ENCODE assay signal across 29 cellular contexts in genomic region chr10:85609509-85609908, GRCh38.
"Had no signal": no experiment of that assay in that cellular context is flagged by ENCODE, and none has a peak within 500 bp of the region (broad histone marks: within the 10 kb centered on the region; RNA-seq: fewer than 3 reads in every experiment).

No MANE protein-coding gene starts in this region.

- H3K9me3 Mint-ChIP-seq: activated naive CD8-positive, alpha-beta T cell treated with anti-CD3 and anti-CD28 coated beads, Interleukin-2, amount 10 ng/mL, durations not matched to agents 7 days and 5 days; activated T-cell treated with anti-CD3 and anti-CD28 coated beads, Interleukin-2, amount 50 U/mL, for 24 hours; nephron; stimulated activated effector memory CD8-positive, alpha-beta T cell treated with anti-CD3 and anti-CD28 coated beads, Interleukin-12 subunit alpha, Interleukin-12 subunit beta, amount 100 ng/mL, for 72 hours; stimulated activated naive CD8-positive, alpha-beta T cell treated with anti-CD3 and anti-CD28 coated beads, Interleukin-15, Interleukin-2, amounts not matched to agents 100 ng/mL and 50 ng/mL, for 24 hours; type B pancreatic cell had no signal

- H3K36me3 ChIP-seq: ascending aorta, brain microvascular endothelial cell, esophagus squamous epithelium, left lung, neutrophil, ovary, sigmoid colon, vagina had no signal

- FAIRE-seq: endometrium, small intestine had no signal

- H3K4me1 ChIP-seq: ascending aorta, esophagus squamous epithelium, left lung, sigmoid colon, vagina had no signal

- DNase-seq: activated CD4-positive, alpha-beta memory T cell treated with anti-CD3 and anti-CD28 coated beads, Interleukin-2, amount 10 ng/mL, durations not matched to agents 7 days and 5 days; activated CD4-positive, alpha-beta T cell treated with anti-CD3 and anti-CD28 coated beads, Interleukin-2, amount 10 ng/mL, durations not matched to agents 7 days and 5 days; activated CD4-positive, CD25-positive, alpha-beta regulatory T cell treated with anti-CD3 and anti-CD28 coated beads, Interleukin-2, amount 50 U/mL, for 72 hours; activated gamma-delta T cell; activated naive CD4-positive, alpha-beta T cell treated with anti-CD3 and anti-CD28 coated beads, Interleukin-2, amount 10 ng/mL, durations not matched to agents 7 days and 5 days; activated naive CD8-positive, alpha-beta T cell treated with anti-CD3 and anti-CD28 coated beads, Interleukin-2, amount 10 ng/mL, durations not matched to agents 7 days and 5 days; activated T-cell treated with anti-CD3 and anti-CD28 coated beads, Interleukin-2, amount 50 U/mL, for 24 hours; brain microvascular endothelial cell; esophagus squamous epithelium; foreskin melanocyte; mucosa of descending colon; ovary; retina; sigmoid colon; small intestine; stimulated activated CD4-positive, alpha-beta T cell treated with anti-CD3 and anti-CD28 coated beads, Interleukin-4, amount 100 ng/mL, for 24 hours; T-helper 2 cell had no signal

- H3K4me3 Mint-ChIP-seq: activated CD4-positive, alpha-beta memory T cell treated with anti-CD3 and anti-CD28 coated beads, Interleukin-2, amount 10 ng/mL, durations not matched to agents 7 days and 5 days; activated CD4-positive, alpha-beta T cell treated with anti-CD3 and anti-CD28 coated beads, Interleukin-2, amount 10 ng/mL, durations not matched to agents 7 days and 5 days; activated naive CD4-positive, alpha-beta T cell treated with anti-CD3 and anti-CD28 coated beads, Interleukin-2, amount 10 ng/mL, durations not matched to agents 7 days and 5 days; activated naive CD8-positive, alpha-beta T cell treated with anti-CD3 and anti-CD28 coated beads, Interleukin-2, amount 10 ng/mL, durations not matched to agents 7 days and 5 days; activated T-cell treated with anti-CD3 and anti-CD28 coated beads, Interleukin-2, amount 50 U/mL, for 24 hours; nephron; stimulated activated effector memory CD8-positive, alpha-beta T cell treated with anti-CD3 and anti-CD28 coated beads, Interleukin-12 subunit alpha, Interleukin-12 subunit beta, amount 100 ng/mL, for 72 hours; stimulated activated naive CD8-positive, alpha-beta T cell treated with anti-CD3 and anti-CD28 coated beads, Interleukin-15, Interleukin-2, amounts not matched to agents 100 ng/mL and 50 ng/mL, for 24 hours; type B pancreatic cell had no signal

- H3K4me3 ChIP-seq: ascending aorta, esophagus squamous epithelium, left lung, lung, mucosa of descending colon, ovary, sigmoid colon, vagina had no signal

- H3K9me3 ChIP-seq: ascending aorta, esophagus squamous epithelium, left lung, mucosa of descending colon, neutrophil, ovary, sigmoid colon, vagina had no signal

- H3K27ac Mint-ChIP-seq: activated CD4-positive, alpha-beta memory T cell treated with anti-CD3 and anti-CD28 coated beads, Interleukin-2, amount 10 ng/mL, durations not matched to agents 7 days and 5 days; activated CD4-positive, alpha-beta T cell treated with anti-CD3 and anti-CD28 coated beads, Interleukin-2, amount 10 ng/mL, durations not matched to agents 7 days and 5 days; activated naive CD4-positive, alpha-beta T cell treated with anti-CD3 and anti-CD28 coated beads, Interleukin-2, amount 10 ng/mL, durations not matched to agents 7 days and 5 days; activated naive CD8-positive, alpha-beta T cell treated with anti-CD3 and anti-CD28 coated beads, Interleukin-2, amount 10 ng/mL, durations not matched to agents 7 days and 5 days; activated T-cell treated with anti-CD3 and anti-CD28 coated beads, Interleukin-2, amount 50 U/mL, for 24 hours; nephron; progenitor cell of endocrine pancreas; stimulated activated effector memory CD8-positive, alpha-beta T cell treated with anti-CD3 and anti-CD28 coated beads, Interleukin-12 subunit alpha, Interleukin-12 subunit beta, amount 100 ng/mL, for 72 hours; stimulated activated naive CD8-positive, alpha-beta T cell treated with anti-CD3 and anti-CD28 coated beads, Interleukin-15, Interleukin-2, amounts not matched to agents 100 ng/mL and 50 ng/mL, for 24 hours; type B pancreatic cell had no signal

- H3K27me3 ChIP-seq: ascending aorta, brain microvascular endothelial cell, esophagus squamous epithelium, left lung, neutrophil, ovary, sigmoid colon, vagina had no signal

- H3K36me3 Mint-ChIP-seq: activated naive CD4-positive, alpha-beta T cell treated with anti-CD3 and anti-CD28 coated beads, Interleukin-2, amount 10 ng/mL, durations not matched to agents 7 days and 5 days; activated naive CD8-positive, alpha-beta T cell treated with anti-CD3 and anti-CD28 coated beads, Interleukin-2, amount 10 ng/mL, durations not matched to agents 7 days and 5 days; stimulated activated effector memory CD8-positive, alpha-beta T cell treated with anti-CD3 and anti-CD28 coated beads, Interleukin-12 subunit alpha, Interleukin-12 subunit beta, amount 100 ng/mL, for 72 hours; type B pancreatic cell had no signal

- ATAC-seq: left lung; mucosa of descending colon; stimulated activated effector memory CD8-positive, alpha-beta T cell treated with anti-CD3 and anti-CD28 coated beads, Interleukin-12 subunit alpha, Interleukin-12 subunit beta, amount 100 ng/mL, for 72 hours had no signal

- H3K27ac ChIP-seq: ascending aorta, brain microvascular endothelial cell, epithelial cell of prostate, esophagus squamous epithelium, left lung, neutrophil, ovary, sigmoid colon, vagina had no signal

- H3K27me3 Mint-ChIP-seq: activated T-cell treated with anti-CD3 and anti-CD28 coated beads, Interleukin-2, amount 50 U/mL, for 24 hours; stimulated activated naive CD8-positive, alpha-beta T cell treated with anti-CD3 and anti-CD28 coated beads, Interleukin-15, Interleukin-2, amounts not matched to agents 100 ng/mL and 50 ng/mL, for 24 hours; type B pancreatic cell had no signal
